ENCODE assay signal across 1 cellular context in genomic region chr19:8593931-8594330, GRCh38.
TF ChIP-seq lines count a peak whose summit lies in the region.

No MANE protein-coding gene starts in this region.

TF ChIP-seq in HepG2, 621 proteins besides CTCF, POLR2A, EP300 and RAD21:
- TF ChIP-seq REST (IDR thresholded peaks at IDR 0.05; ENCODE audit: borderline replicate concordance in 1 of 2, low read depth in 1 of 2, low read length in 2 of 2) (no peak), ZBTB33 (CRISPR knock-in tag; IDR thresholded peaks at IDR 0.05) (no peak), ZBTB38 (CRISPR knock-in tag; IDR thresholded peaks at IDR 0.05) (no peak), ZBTB10 (CRISPR knock-in tag; IDR thresholded peaks at IDR 0.05; ENCODE audit: borderline replicate concordance) (no peak), ZSCAN30 (CRISPR knock-in tag; IDR thresholded peaks at IDR 0.05) (no peak), ZNF317 (CRISPR knock-in tag; IDR thresholded peaks at IDR 0.05) (no peak), ATF2 (CRISPR knock-in tag; IDR thresholded peaks at IDR 0.05) (no peak), KLF12 (CRISPR knock-in tag; IDR thresholded peaks at IDR 0.05; ENCODE audit: borderline replicate concordance) (no peak), ZEB1 (IDR thresholded peaks at IDR 0.05; ENCODE audit: insufficient replicate concordance, low read depth) (no peak), ARID5B (CRISPR knock-in tag; IDR thresholded peaks at IDR 0.05) (no peak), ZNF782 (CRISPR knock-in tag; IDR thresholded peaks at IDR 0.05; ENCODE audit: borderline replicate concordance) (no peak), ZFP90 (CRISPR knock-in tag; IDR thresholded peaks at IDR 0.05; ENCODE audit: borderline replicate concordance) (no peak), HMGXB3 (CRISPR knock-in tag; IDR thresholded peaks at IDR 0.05; ENCODE audit: borderline replicate concordance) (no peak), ZBTB21 (CRISPR knock-in tag; IDR thresholded peaks at IDR 0.05) (no peak), GPN1 (CRISPR knock-in tag; IDR thresholded peaks at IDR 0.05; ENCODE audit: borderline replicate concordance) (no peak), MATR3 (CRISPR knock-in tag; IDR thresholded peaks at IDR 0.05) (no peak), FOXC1 (CRISPR knock-in tag; IDR thresholded peaks at IDR 0.05; ENCODE audit: borderline replicate concordance) (no peak)
